Comparison of ENCODE assay signal across 10 cellular contexts in the genomic region with DNA sequence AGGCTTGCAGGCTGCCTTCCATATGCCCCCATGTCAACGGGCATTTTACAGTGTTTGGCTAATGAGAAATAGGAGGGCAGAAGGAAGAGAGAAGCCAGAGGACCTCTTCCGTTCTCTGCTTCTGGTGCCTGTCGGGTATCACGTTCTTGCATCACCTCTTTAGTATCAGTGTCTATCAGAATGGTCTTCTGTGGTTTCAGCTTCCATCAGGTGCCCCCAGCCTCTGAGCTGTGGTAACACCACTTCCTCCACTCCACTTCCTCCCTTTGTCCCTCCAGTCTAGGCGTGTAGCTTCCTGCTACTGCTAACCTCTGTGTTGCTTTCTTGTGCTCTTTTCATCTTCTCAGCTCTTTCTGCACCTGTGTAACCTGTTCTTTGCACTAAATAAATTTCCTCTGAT. TPM values are rescaled to one million over a fixed set of nuclear protein-coding genes. Genes with fewer than 3 reads are reported as not detected.
DNase-seq lines count a peak whose midpoint lies in the region; ATAC-seq lines count a peak whose summit lies in the region.
"Had no signal": no experiment of that assay in that cellular context is flagged by ENCODE, and none has a peak within 500 bp of the region (broad histone marks: within the 10 kb centered on the region; RNA-seq: fewer than 3 reads in every experiment).

No MANE protein-coding gene starts in this region.

- H3K4me3 Mint-ChIP-seq in activated T-cell treated with anti-CD3 and anti-CD28 coated beads, Interleukin-2, amount 50 U/mL, for 4 hours: peak overlapping the region; percentile 59
- peak overlapping the region; percentile 75 for H3K4me3 Mint-ChIP-seq in natural killer cell treated with Interleukin-12 subunit alpha and Interleukin-12 subunit beta and Interleukin-15 and Interleukin-18, amount 100 ng/mL, for 72 hours

- peaks cover 3% of the 10 kb centered on the region for H3K9me3 Mint-ChIP-seq in activated T-cell treated with anti-CD3 and anti-CD28 coated beads, Interleukin-2, amount 50 U/mL, for 4 hours
- H3K9me3 Mint-ChIP-seq in natural killer cell treated with Interleukin-12 subunit alpha and Interleukin-12 subunit beta and Interleukin-15 and Interleukin-18, amount 100 ng/mL, for 72 hours: no peaks in the 10 kb centered on the region

- peak; percentile 53 for ATAC-seq in GM18867 (IDR thresholded peaks at IDR 0.05; ENCODE audit: unreplicated experiment)
- peak; percentile 73 to 89 for ATAC-seq in activated T-cell treated with anti-CD3 and anti-CD28 coated beads, Interleukin-2, amount 50 U/mL, for 4 hours
- peak; percentile 98 to 100 for ATAC-seq in natural killer cell treated with Interleukin-12 subunit alpha and Interleukin-12 subunit beta and Interleukin-15 and Interleukin-18, amount 100 ng/mL, for 72 hours
- no peak for ATAC-seq in HG03196 (IDR thresholded peaks at IDR 0.05; ENCODE audit: unreplicated experiment)
- ATAC-seq in HG02763 (IDR thresholded peaks at IDR 0.05; ENCODE audit: unreplicated experiment): no peak
- ATAC-seq: esophagus mucosa had no signal

- H3K36me3 Mint-ChIP-seq in activated T-cell treated with anti-CD3 and anti-CD28 coated beads, Interleukin-2, amount 50 U/mL, for 4 hours (ENCODE audit: insufficient read depth): no peaks in the 10 kb centered on the region
- H3K36me3 Mint-ChIP-seq in natural killer cell treated with Interleukin-12 subunit alpha and Interleukin-12 subunit beta and Interleukin-15 and Interleukin-18, amount 100 ng/mL, for 72 hours: no peaks in the 10 kb centered on the region

- H3K4me1 Mint-ChIP-seq in activated T-cell treated with anti-CD3 and anti-CD28 coated beads, Interleukin-2, amount 50 U/mL, for 4 hours (ENCODE audit: low read depth): peaks cover 22% of the 10 kb centered on the region
- H3K4me1 Mint-ChIP-seq in natural killer cell treated with Interleukin-12 subunit alpha and Interleukin-12 subunit beta and Interleukin-15 and Interleukin-18, amount 100 ng/mL, for 72 hours (ENCODE audit: low read depth in 2 of 2): peaks cover 22 to 24% of the 10 kb centered on the region in 2 donors

- DNase-seq in NOMO-1 (lab: John Stamatoyannopoulos, UW; ENCODE audit: unreplicated experiment in 2 of 2): peak; percentile 81 to 94
- DNase-seq in activated T-cell treated with anti-CD3 and anti-CD28 coated beads, Interleukin-2, amount 50 U/mL, for 4 hours: no peak
- DNase-seq in natural killer cell treated with Interleukin-12 subunit alpha and Interleukin-12 subunit beta and Interleukin-15 and Interleukin-18, amount 100 ng/mL, for 72 hours (ENCODE audit: low spot score): peak; percentile 78
- no peak for DNase-seq in LoVo (ENCODE audit: low spot score)

- peaks cover 4% of the 10 kb centered on the region for H3K27me3 Mint-ChIP-seq in activated T-cell treated with anti-CD3 and anti-CD28 coated beads, Interleukin-2, amount 50 U/mL, for 4 hours (ENCODE audit: low read depth)
- peaks cover 8 to 9% of the 10 kb centered on the region in 2 donors for H3K27me3 Mint-ChIP-seq in natural killer cell treated with Interleukin-12 subunit alpha and Interleukin-12 subunit beta and Interleukin-15 and Interleukin-18, amount 100 ng/mL, for 72 hours

- H3K27ac Mint-ChIP-seq in natural killer cell treated with Interleukin-12 subunit alpha and Interleukin-12 subunit beta and Interleukin-15 and Interleukin-18, amount 100 ng/mL, for 72 hours: peak overlapping the region; percentile 39 to 42

RNA-seq across cellular contexts. Expression of a gene that starts 27.6 kb away (rescaled TPM):
- total RNA-seq in activated T-cell treated with anti-CD3 and anti-CD28 coated beads, Interleukin-2, amount 50 U/mL, for 4 hours: under 1 TPM; 0.26 to 0.46 (median 0.27) TPM
- under 1 TPM in 1 of 2 donors, not detected in 1; 0.10 TPM for total RNA-seq in natural killer cell treated with Interleukin-12 subunit alpha and Interleukin-12 subunit beta and Interleukin-15 and Interleukin-18, amount 100 ng/mL, for 72 hours
- total RNA-seq: adrenal gland, esophagus mucosa, posterior vena cava had no signal

Comparison
In these comparisons a context has a peak if more than half of its experiments do, and no peak if none do; other contexts are left out.
1. ATAC-seq: peak in GM18867 (single experiment), activated T-cell treated with anti-CD3 and anti-CD28 coated beads, Interleukin-2, amount 50 U/mL, for 4 hours (2 of 2) and natural killer cell treated with Interleukin-12 subunit alpha and Interleukin-12 subunit beta and Interleukin-15 and Interleukin-18, amount 100 ng/mL, for 72 hours (2 of 2); none in HG03196 (single experiment) and HG02763 (single experiment).
2. DNase-seq: peak in NOMO-1 (2 of 2) and natural killer cell treated with Interleukin-12 subunit alpha and Interleukin-12 subunit beta and Interleukin-15 and Interleukin-18, amount 100 ng/mL, for 72 hours (single experiment); none in activated T-cell treated with anti-CD3 and anti-CD28 coated beads, Interleukin-2, amount 50 U/mL, for 4 hours (single experiment) and LoVo (single experiment).